ENCODE assay signal across 9 cellular contexts in genomic region chr6:28446818-28447511, GRCh38. TPM values are rescaled to one million over a fixed set of nuclear protein-coding genes. Genes with fewer than 3 reads are reported as not detected.
DNase-seq lines count a peak whose midpoint lies in the region; ATAC-seq and TF ChIP-seq lines count a peak whose summit lies in the region.
"Had no signal": no experiment of that assay in that cellular context is flagged by ENCODE, and none has a peak within 500 bp of the region (broad histone marks: within the 10 kb centered on the region; RNA-seq: fewer than 3 reads in every experiment).

No MANE protein-coding gene starts in this region.

- H3K27me3 Mint-ChIP-seq in WTC11 (ENCODE audit: low read depth): peaks cover 9% of the 10 kb centered on the region

- peaks cover 76% of the 10 kb centered on the region for H3K27me3 ChIP-seq in left ventricle myocardium inferior (ENCODE audit: low read depth)
- H3K27me3 ChIP-seq: BLaER1 had no signal

- TF ChIP-seq CTCF in WTC11 (IDR thresholded peaks at IDR 0.05) (no peak), left ventricle myocardium inferior (IDR thresholded peaks at IDR 0.05; ENCODE audit: borderline replicate concordance) (no peak)

- peak; percentile 61 for ATAC-seq in WTC11

- peak overlapping the region; percentile 57 for H3K4me3 ChIP-seq in left ventricle myocardium inferior
- H3K4me3 ChIP-seq: BLaER1 had no signal

- peaks cover 14% of the 10 kb centered on the region for H3K4me1 ChIP-seq in left ventricle myocardium inferior
- H3K4me1 ChIP-seq: BLaER1 had no signal

- POLR2A ChIA-PET in WTC11 (lab: Charles Lee): no interaction called here

- peaks cover 16% of the 10 kb centered on the region for H3K9me3 Mint-ChIP-seq in WTC11

- intact Hi-C loops in left ventricle myocardium inferior (cut with micrococcal nuclease): no loop called here

- H3K4me1 Mint-ChIP-seq in WTC11: peaks cover 16% of the 10 kb centered on the region

- CTCF ChIA-PET in WTC11 (lab: Charles Lee): interaction anchor here (1.0 to 1.7 kb wide), 3 partner anchors 64 to 96 kb away, joined by 4 to 10 read pairs (median 4); no protein-coding TSS in a partner anchor

- H3K4me3 Mint-ChIP-seq in WTC11: peak overlapping the region; percentile 86

- peak; percentile 13 for DNase-seq in NCI-H146 (lab: John Stamatoyannopoulos, UW)
- no peak for DNase-seq in NCI-H146 treated with DMSO at 0.1 percent for 48 hours (lab: John Stamatoyannopoulos, UW; ENCODE audit: unreplicated experiment)
- peak; percentile 47 for DNase-seq in WTC11 (ENCODE audit: low spot score)
- DNase-seq in left ventricle myocardium inferior: no peak
- DNase-seq in stimulated activated CD8-positive, alpha-beta memory T cell treated with anti-CD3 and anti-CD28 coated beads, Interleukin-4, amount 100 ng/mL, for 48 hours: peak; percentile 33
- no peak for DNase-seq in UCSD-AML1 (lab: John Stamatoyannopoulos, UW; ENCODE audit: unreplicated experiment)
- no peak for DNase-seq in NCI-H187 (lab: John Stamatoyannopoulos, UW)
- no peak for DNase-seq in middle frontal gyrus (ENCODE audit: extremely low spot score, low spot score)

- H3K36me3 Mint-ChIP-seq in WTC11: peaks cover 2% of the 10 kb centered on the region; the same call in 1 of the 2 replicates

- H3K27ac Mint-ChIP-seq in WTC11: peak overlapping the region; percentile 23

- H3K27ac ChIP-seq in left ventricle myocardium inferior (replicated peaks): no peak overlapping the region
- H3K27ac ChIP-seq: BLaER1 had no signal

- H3K9me3 ChIP-seq in left ventricle myocardium inferior (replicated peaks): no peaks in the 10 kb centered on the region

- H3K36me3 ChIP-seq in left ventricle myocardium inferior: no peaks in the 10 kb centered on the region
- H3K36me3 ChIP-seq: BLaER1 had no signal

TF ChIP-seq in WTC11, 78 proteins besides CTCF, POLR2A, EP300 and RAD21:
- TF ChIP-seq ERG (CRISPR knock-in tag; IDR thresholded peaks at IDR 0.05) (no peak), CREB1 (CRISPR knock-in tag; IDR thresholded peaks at IDR 0.05) (no peak), SMAD3 (CRISPR knock-in tag; IDR thresholded peaks at IDR 0.05; ENCODE audit: borderline replicate concordance) (0 out of 2 replicates have a peak, but pooled peaks have one; percentile 27), HMGXB4 (CRISPR knock-in tag; IDR thresholded peaks at IDR 0.05) (peak; percentile 54; the same call in 1 of the 2 replicates), ETV6 (CRISPR knock-in tag; IDR thresholded peaks at IDR 0.05) (0 out of 2 replicates have a peak, but pooled peaks have one; percentile 27), E2F5 (CRISPR knock-in tag; IDR thresholded peaks at IDR 0.05) (no peak), ZNF121 (CRISPR knock-in tag; IDR thresholded peaks at IDR 0.05) (no peak)
- TF ChIP-seq, protein P1, sequence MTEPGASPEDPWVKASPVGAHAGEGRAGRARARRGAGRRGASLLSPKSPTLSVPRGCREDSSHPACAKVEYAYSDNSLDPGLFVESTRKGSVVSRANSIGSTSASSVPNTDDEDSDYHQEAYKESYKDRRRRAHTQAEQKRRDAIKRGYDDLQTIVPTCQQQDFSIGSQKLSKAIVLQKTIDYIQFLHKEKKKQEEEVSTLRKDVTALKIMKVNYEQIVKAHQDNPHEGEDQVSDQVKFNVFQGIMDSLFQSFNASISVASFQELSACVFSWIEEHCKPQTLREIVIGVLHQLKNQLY (CRISPR knock-in tag; IDR thresholded peaks at IDR 0.05): no peak
TF ChIP-seq in WTC11: peak in this region for 3.

RNA-seq across cellular contexts. Expression of gene ZSCAN23, which starts 3.7 kb away (rescaled TPM):
- total RNA-seq in WTC11 (2021) (8.7 to 9.3 TPM (median 9.0 TPM) in 3 replicates), left ventricle myocardium inferior (1.5 TPM)

RNA-seq across cellular contexts. Expression of gene ZSCAN12, which starts 47.4 kb away (rescaled TPM):
- total RNA-seq in WTC11 (2021) (7.8 to 8.5 TPM (median 8.3 TPM) in 3 replicates), left ventricle myocardium inferior (1.8 TPM)

Comparison
In these comparisons a context has a peak if more than half of its experiments do, and no peak if none do; other contexts are left out.
1. DNase-seq: peak in NCI-H146 (single experiment), WTC11 (single experiment) and stimulated activated CD8-positive, alpha-beta memory T cell treated with anti-CD3 and anti-CD28 coated beads, Interleukin-4, amount 100 ng/mL, for 48 hours (single experiment); none in NCI-H146 treated with DMSO at 0.1 percent for 48 hours (single experiment), left ventricle myocardium inferior (single experiment), UCSD-AML1 (single experiment), NCI-H187 (0 of 2) and middle frontal gyrus (single experiment).